In the genomic region with DNA sequence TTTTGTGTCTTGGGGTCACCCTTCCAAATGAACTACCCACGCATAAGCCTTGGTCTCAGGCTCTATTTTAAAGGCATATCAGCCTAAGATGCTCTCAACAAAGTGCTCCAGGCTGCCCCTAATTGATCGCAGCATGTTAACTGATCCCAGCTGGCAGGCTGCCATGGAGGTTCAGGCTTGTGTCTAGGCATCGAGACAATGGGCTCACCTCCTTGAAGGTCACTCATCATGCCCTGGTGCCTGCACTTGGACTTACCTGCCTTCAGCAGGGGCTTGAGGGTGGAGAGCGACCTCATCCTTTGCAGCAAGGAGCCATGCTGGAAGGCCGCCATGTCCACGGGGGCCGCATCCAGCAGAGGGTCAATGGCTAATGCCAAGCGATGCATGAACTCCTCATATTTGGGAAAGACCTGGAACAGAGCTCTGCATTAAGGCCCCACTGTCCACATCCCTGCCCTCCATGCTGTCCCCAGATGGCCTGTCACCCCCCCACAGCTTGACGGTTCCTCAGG, we compare ENCODE assay signal across 1 cellular context.
TF ChIP-seq lines count a peak whose summit lies in the region.

No MANE protein-coding gene starts in this region.

TF ChIP-seq in HEK293, 187 proteins besides CTCF, POLR2A, EP300 and RAD21 (continued from another document):
- TF ChIP-seq, protein P1, sequence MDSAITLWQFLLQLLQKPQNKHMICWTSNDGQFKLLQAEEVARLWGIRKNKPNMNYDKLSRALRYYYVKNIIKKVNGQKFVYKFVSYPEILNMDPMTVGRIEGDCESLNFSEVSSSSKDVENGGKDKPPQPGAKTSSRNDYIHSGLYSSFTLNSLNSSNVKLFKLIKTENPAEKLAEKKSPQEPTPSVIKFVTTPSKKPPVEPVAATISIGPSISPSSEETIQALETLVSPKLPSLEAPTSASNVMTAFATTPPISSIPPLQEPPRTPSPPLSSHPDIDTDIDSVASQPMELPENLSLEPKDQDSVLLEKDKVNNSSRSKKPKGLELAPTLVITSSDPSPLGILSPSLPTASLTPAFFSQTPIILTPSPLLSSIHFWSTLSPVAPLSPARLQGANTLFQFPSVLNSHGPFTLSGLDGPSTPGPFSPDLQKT (IDR thresholded peaks at IDR 0.05; ENCODE audit: borderline replicate concordance, low read depth, low read length): no peak
- no peak for TF ChIP-seq ZNF843 (tag by site-specific recombination; IDR thresholded peaks at IDR 0.05)
